1 cellular context compared by ENCODE assay signal in genomic region chr6:136738178-136739057, GRCh38.
TF ChIP-seq lines count a peak whose summit lies in the region.

No MANE protein-coding gene starts in this region.

TF ChIP-seq in K562, 482 proteins besides CTCF, POLR2A, EP300 and RAD21:
- TF ChIP-seq COPS2 (conservative IDR thresholded peaks at IDR 0.05) (no peak), MEF2D (tag; conservative IDR thresholded peaks at IDR 0.05; ENCODE audit: low read depth) (no peak; the same call in 1 of the 2 replicates), ZKSCAN1 (IDR thresholded peaks at IDR 0.05; ENCODE audit: low read depth, low read length) (peak; percentile 89), ATF2 (CRISPR knock-in tag; IDR thresholded peaks at IDR 0.05) (no peak), RBBP5 (IDR thresholded peaks at IDR 0.05; ENCODE audit: borderline replicate concordance, insufficient read depth, low read length, poor library complexity, severe bottlenecking) (peak; percentile 43), NCOR1 (IDR thresholded peaks at IDR 0.05) (no peak), FOXP4 (CRISPR knock-in tag; IDR thresholded peaks at IDR 0.05; ENCODE audit: borderline replicate concordance) (no peak), CBX3 (IDR thresholded peaks at IDR 0.05; ENCODE audit: borderline replicate concordance in 1 of 2, low read length in 2 of 2) (0 out of 3 replicates have a peak, but pooled peaks of 1 of the 2 experiments have one; percentile 27), TRIM28 (IDR thresholded peaks at IDR 0.05) (peak; percentile 89), HLTF (IDR thresholded peaks at IDR 0.05) (0 out of 2 replicates have a peak, but pooled peaks have one; percentile 27), TCF7 (IDR thresholded peaks at IDR 0.05; ENCODE audit: borderline replicate concordance) (no peak), CBX5 (IDR thresholded peaks at IDR 0.05; ENCODE audit: borderline replicate concordance, low read depth) (no peak), NFRKB (IDR thresholded peaks at IDR 0.05; ENCODE audit: low read depth) (peak; percentile 1; the same call in 1 of the 2 replicates), FOXJ2 (tag; IDR thresholded peaks at IDR 0.05) (0 out of 2 replicates have a peak, but pooled peaks have one; percentile 20), TRIM24 (IDR thresholded peaks at IDR 0.05) (peak; percentile 66 to 82; a peak in 3 of 4 replicates), GABPA (tag; conservative IDR thresholded peaks at IDR 0.05; ENCODE audit: low read depth) (0 out of 2 replicates have a peak, but pooled peaks have one; percentile 24), ZNF143 (CRISPR knock-in tag; IDR thresholded peaks at IDR 0.05) (no peak), ZNF121 (CRISPR knock-in tag; conservative IDR thresholded peaks at IDR 0.05) (no peak), CEBPB (tag; IDR thresholded peaks at IDR 0.05) (peak; percentile 5; the same call in 1 of the 2 replicates), DEAF1 (CRISPR knock-in tag; IDR thresholded peaks at IDR 0.05) (0 out of 2 replicates have a peak, but pooled peaks have one; percentile 1), ZNF316 (IDR thresholded peaks at IDR 0.05) (peak; percentile 94), FOXK1 (CRISPR knock-in tag; IDR thresholded peaks at IDR 0.05; ENCODE audit: borderline replicate concordance) (0 out of 2 replicates have a peak, but pooled peaks have one; percentile 46), ETV6 (IDR thresholded peaks at IDR 0.05; ENCODE audit: borderline replicate concordance in 1 of 2, low read depth in 2 of 2, low read length in 1 of 2) (0 out of 4 replicates have a peak, but pooled peaks of 1 of the 2 experiments have one; percentile 10), ETV6 (CRISPR knock-in tag; IDR thresholded peaks at IDR 0.05; ENCODE audit: borderline replicate concordance) (no peak), UBTF (IDR thresholded peaks at IDR 0.05; ENCODE audit: borderline replicate concordance in 1 of 2, low read depth in 2 of 2, low read length in 2 of 2) (0 out of 4 replicates have a peak, but pooled peaks have one; percentile 18 to 37), ATF3 (IDR thresholded peaks at IDR 0.05) (0 out of 2 replicates have a peak, but pooled peaks have one; percentile 4), ATF3 (CRISPR knock-in tag; conservative IDR thresholded peaks at IDR 0.05) (no peak), KDM1A (IDR thresholded peaks at IDR 0.05) (0 out of 4 replicates have a peak, but pooled peaks of 1 of the 2 experiments have one; percentile 36), NFIC (IDR thresholded peaks at IDR 0.05) (peak; percentile 38; the same call in 1 of the 2 replicates), ZNF609 (CRISPR knock-in tag; IDR thresholded peaks at IDR 0.05; ENCODE audit: borderline replicate concordance) (no peak), RFX1 (IDR thresholded peaks at IDR 0.05) (peak; percentile 64)
